ENCODE assay signal across 1 cellular context in genomic region chr11:46357483-46357936, GRCh38.
TF ChIP-seq lines count a peak whose summit lies in the region.

No MANE protein-coding gene starts in this region.

TF ChIP-seq in IMR-90, 13 proteins besides CTCF, POLR2A, EP300 and RAD21:
- TF ChIP-seq USF2 (IDR thresholded peaks at IDR 0.05; ENCODE audit: low read depth, low read length) (no peak), FOS (IDR thresholded peaks at IDR 0.05; ENCODE audit: low read depth, low read length) (no peak), CHD1 (IDR thresholded peaks at IDR 0.05; ENCODE audit: low read depth, low read length) (no peak), NFE2L2 (IDR thresholded peaks at IDR 0.05; ENCODE audit: low read depth, low read length) (no peak), MAFK (IDR thresholded peaks at IDR 0.05; ENCODE audit: low read depth, low read length) (no peak), BHLHE40 (IDR thresholded peaks at IDR 0.05; ENCODE audit: low read depth, low read length) (no peak), RCOR1 (IDR thresholded peaks at IDR 0.05; ENCODE audit: insufficient replicate concordance, low read length) (no peak), MXI1 (IDR thresholded peaks at IDR 0.05; ENCODE audit: borderline replicate concordance, low read depth, low read length) (no peak), CEBPB (IDR thresholded peaks at IDR 0.05; ENCODE audit: low read depth, low read length) (no peak), RFX5 (IDR thresholded peaks at IDR 0.05; ENCODE audit: low read depth, low read length) (no peak), MAZ (IDR thresholded peaks at IDR 0.05; ENCODE audit: borderline replicate concordance, low read depth, low read length) (no peak), SMC3 (IDR thresholded peaks at IDR 0.05; ENCODE audit: low read depth, low read length) (no peak), ELK1 (IDR thresholded peaks at IDR 0.05; ENCODE audit: borderline replicate concordance, low read depth, low read length) (no peak)
TF ChIP-seq in IMR-90: peak in this region for 0.
